ENCODE assay signal across 2 cellular contexts in the genomic region with DNA sequence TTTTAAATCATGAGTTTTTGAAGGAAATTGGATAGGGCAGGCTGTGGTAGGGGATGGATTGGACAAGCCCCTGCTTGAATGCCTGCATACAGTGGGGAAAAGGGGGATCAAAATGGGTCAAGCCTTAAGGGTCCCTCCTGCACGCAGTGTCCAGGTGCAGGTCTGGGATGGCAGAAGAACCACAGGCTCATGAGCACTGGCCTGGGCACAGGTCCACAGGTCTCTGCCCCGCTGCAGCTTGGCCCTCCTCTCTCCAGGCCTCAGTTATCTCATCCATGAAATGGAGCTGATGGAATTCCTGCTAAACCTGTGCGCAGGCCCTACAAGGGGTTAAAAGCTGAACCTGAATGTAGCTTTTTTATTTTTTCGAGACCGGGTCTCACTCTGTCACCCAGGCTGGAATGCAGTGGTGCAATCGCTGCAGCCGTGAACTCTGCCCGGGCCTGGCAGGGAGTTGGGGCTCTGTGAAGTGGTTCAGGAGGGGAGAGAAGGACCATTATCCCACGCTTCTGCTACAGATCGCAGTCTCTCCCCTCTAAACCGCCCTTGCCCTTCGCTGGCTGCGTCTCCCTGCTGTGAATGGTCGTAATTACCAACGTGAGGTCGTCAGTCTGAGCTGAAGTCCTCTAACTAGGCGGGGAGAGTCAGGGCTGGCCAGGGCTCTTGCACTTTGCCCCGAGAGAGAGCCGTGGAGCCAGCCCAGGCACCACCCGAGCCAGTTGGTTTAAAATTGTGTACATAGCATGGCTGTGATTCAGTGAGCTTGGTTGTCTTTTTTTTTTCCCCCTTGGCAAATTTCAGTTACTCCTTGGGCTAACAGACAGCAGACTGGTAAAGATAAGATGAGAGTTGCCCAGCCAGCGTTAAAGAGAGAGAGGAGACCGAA.
TF ChIP-seq lines count a peak whose summit lies in the region.

No MANE protein-coding gene starts in this region.

TF ChIP-seq in Ishikawa, 13 proteins besides CTCF, POLR2A, EP300 and RAD21 (continued from another document):
- TF ChIP-seq, protein P1, sequence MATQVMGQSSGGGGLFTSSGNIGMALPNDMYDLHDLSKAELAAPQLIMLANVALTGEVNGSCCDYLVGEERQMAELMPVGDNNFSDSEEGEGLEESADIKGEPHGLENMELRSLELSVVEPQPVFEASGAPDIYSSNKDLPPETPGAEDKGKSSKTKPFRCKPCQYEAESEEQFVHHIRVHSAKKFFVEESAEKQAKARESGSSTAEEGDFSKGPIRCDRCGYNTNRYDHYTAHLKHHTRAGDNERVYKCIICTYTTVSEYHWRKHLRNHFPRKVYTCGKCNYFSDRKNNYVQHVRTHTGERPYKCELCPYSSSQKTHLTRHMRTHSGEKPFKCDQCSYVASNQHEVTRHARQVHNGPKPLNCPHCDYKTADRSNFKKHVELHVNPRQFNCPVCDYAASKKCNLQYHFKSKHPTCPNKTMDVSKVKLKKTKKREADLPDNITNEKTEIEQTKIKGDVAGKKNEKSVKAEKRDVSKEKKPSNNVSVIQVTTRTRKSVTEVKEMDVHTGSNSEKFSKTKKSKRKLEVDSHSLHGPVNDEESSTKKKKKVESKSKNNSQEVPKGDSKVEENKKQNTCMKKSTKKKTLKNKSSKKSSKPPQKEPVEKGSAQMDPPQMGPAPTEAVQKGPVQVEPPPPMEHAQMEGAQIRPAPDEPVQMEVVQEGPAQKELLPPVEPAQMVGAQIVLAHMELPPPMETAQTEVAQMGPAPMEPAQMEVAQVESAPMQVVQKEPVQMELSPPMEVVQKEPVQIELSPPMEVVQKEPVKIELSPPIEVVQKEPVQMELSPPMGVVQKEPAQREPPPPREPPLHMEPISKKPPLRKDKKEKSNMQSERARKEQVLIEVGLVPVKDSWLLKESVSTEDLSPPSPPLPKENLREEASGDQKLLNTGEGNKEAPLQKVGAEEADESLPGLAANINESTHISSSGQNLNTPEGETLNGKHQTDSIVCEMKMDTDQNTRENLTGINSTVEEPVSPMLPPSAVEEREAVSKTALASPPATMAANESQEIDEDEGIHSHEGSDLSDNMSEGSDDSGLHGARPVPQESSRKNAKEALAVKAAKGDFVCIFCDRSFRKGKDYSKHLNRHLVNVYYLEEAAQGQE (IDR thresholded peaks at IDR 0.05; ENCODE audit: low read depth), result no peak
- TF ChIP-seq FOXM1 (IDR thresholded peaks at IDR 0.05; ENCODE audit: borderline replicate concordance, low read depth), result no peak
- TF ChIP-seq EGR1 (IDR thresholded peaks at IDR 0.05), result no peak
- TF ChIP-seq TEAD4 (IDR thresholded peaks at IDR 0.05), result peak; percentile 76
- TF ChIP-seq TAF1 (IDR thresholded peaks at IDR 0.05; ENCODE audit: low read depth), result no peak
- no peak for TF ChIP-seq TCF12 (IDR thresholded peaks at IDR 0.05; ENCODE audit: low read depth)
- TF ChIP-seq, protein P2, sequence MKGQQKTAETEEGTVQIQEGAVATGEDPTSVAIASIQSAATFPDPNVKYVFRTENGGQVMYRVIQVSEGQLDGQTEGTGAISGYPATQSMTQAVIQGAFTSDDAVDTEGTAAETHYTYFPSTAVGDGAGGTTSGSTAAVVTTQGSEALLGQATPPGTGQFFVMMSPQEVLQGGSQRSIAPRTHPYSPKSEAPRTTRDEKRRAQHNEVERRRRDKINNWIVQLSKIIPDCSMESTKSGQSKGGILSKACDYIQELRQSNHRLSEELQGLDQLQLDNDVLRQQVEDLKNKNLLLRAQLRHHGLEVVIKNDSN (IDR thresholded peaks at IDR 0.05), result no peak
- no peak for TF ChIP-seq ZBTB7A (IDR thresholded peaks at IDR 0.05; ENCODE audit: low read depth)
- TF ChIP-seq CEBPB (IDR thresholded peaks at IDR 0.05), result peak; percentile 88
- TF ChIP-seq NFIC (IDR thresholded peaks at IDR 0.05), result no peak
TF ChIP-seq in Ishikawa: peak in this region for 2.

TF ChIP-seq in liver, 16 proteins besides CTCF, POLR2A, EP300 and RAD21 (continued from another document):
- TF ChIP-seq, protein P3, sequence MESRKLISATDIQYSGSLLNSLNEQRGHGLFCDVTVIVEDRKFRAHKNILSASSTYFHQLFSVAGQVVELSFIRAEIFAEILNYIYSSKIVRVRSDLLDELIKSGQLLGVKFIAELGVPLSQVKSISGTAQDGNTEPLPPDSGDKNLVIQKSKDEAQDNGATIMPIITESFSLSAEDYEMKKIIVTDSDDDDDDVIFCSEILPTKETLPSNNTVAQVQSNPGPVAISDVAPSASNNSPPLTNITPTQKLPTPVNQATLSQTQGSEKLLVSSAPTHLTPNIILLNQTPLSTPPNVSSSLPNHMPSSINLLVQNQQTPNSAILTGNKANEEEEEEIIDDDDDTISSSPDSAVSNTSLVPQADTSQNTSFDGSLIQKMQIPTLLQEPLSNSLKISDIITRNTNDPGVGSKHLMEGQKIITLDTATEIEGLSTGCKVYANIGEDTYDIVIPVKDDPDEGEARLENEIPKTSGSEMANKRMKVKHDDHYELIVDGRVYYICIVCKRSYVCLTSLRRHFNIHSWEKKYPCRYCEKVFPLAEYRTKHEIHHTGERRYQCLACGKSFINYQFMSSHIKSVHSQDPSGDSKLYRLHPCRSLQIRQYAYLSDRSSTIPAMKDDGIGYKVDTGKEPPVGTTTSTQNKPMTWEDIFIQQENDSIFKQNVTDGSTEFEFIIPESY (IDR thresholded peaks at IDR 0.05), result no peak
- TF ChIP-seq JUND (IDR thresholded peaks at IDR 0.05) (peak; percentile 36 to 73), EGR1 (IDR thresholded peaks at IDR 0.05; ENCODE audit: low read depth in 2 of 2) (no peak), HNF4G (IDR thresholded peaks at IDR 0.05) (peak; percentile 94), NR2F2 (IDR thresholded peaks at IDR 0.05) (no peak), TAF1 (conservative IDR thresholded peaks at IDR 0.05) (peak; percentile 84), RXRA (IDR thresholded peaks at IDR 0.05) (peak; percentile 84 to 87), SP1 (IDR thresholded peaks at IDR 0.05) (peak; percentile 99)
- TF ChIP-seq, protein P4, sequence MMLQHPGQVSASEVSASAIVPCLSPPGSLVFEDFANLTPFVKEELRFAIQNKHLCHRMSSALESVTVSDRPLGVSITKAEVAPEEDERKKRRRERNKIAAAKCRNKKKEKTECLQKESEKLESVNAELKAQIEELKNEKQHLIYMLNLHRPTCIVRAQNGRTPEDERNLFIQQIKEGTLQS (IDR thresholded peaks at IDR 0.05), result peak; percentile 39
- TF ChIP-seq, protein P1 (IDR thresholded peaks at IDR 0.05), result peak; percentile 83
- TF ChIP-seq, protein P5, sequence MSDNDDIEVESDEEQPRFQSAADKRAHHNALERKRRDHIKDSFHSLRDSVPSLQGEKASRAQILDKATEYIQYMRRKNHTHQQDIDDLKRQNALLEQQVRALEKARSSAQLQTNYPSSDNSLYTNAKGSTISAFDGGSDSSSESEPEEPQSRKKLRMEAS (IDR thresholded peaks at IDR 0.05), result peak; percentile 82
